In genomic region chr11:11987503-11988022, GRCh38 we compare ENCODE assay signal across 9 cellular contexts. TPM values are rescaled to one million over a fixed set of nuclear protein-coding genes. Genes with fewer than 3 reads are reported as not detected.
DNase-seq lines count a peak whose midpoint lies in the region; ATAC-seq and TF ChIP-seq lines count a peak whose summit lies in the region.
"Had no signal": no experiment of that assay in that cellular context is flagged by ENCODE, and none has a peak within 500 bp of the region (broad histone marks: within the 10 kb centered on the region; RNA-seq: fewer than 3 reads in every experiment).

No MANE protein-coding gene starts in this region.

- H3K79me2 ChIP-seq in PC-9 (ENCODE audit: low read depth), result no peaks in the 10 kb centered on the region

- no peak overlapping the region for H2AFZ ChIP-seq in PC-9

- no peak overlapping the region for H3K4me3 ChIP-seq in PC-9
- H3K4me3 ChIP-seq in skeletal muscle satellite cell (ENCODE audit: low read length), result peak overlapping the region; percentile 23

- CTCF ChIA-PET in PC-9 (lab: Charles Lee), result no interaction called here

- no TSS peak for BruUV-seq in PC-9 (replicated peaks; lab: Mats Ljungman, UMichigan)

- no peaks in the 10 kb centered on the region for H3K9me2 ChIP-seq in PC-9 (ENCODE audit: insufficient read depth)

- no peaks in the 10 kb centered on the region for H4K20me1 ChIP-seq in PC-9 (ENCODE audit: insufficient read depth)

- H3K27ac ChIP-seq in PC-9 (no peak overlapping the region), epithelial cell of prostate (peak overlapping the region; percentile 13)

- H3K4me2 ChIP-seq in PC-9 (no peak overlapping the region), skeletal muscle satellite cell (ENCODE audit: low read length) (peak overlapping the region; percentile 62)

- H3K9ac ChIP-seq in skeletal muscle satellite cell (ENCODE audit: low read depth, low read length), result peak overlapping the region; percentile 52

- intact Hi-C loops in PC-9 (cut with micrococcal nuclease; ENCODE audit: unreplicated experiment), result no loop called here

- POLR2A ChIA-PET in PC-9 (lab: Charles Lee; ENCODE audit: unreplicated experiment), result no interaction called here

- H3K4me1 ChIP-seq in PC-9 (replicated peaks; ENCODE audit: insufficient read depth), result peaks cover 17% of the 10 kb centered on the region
- H3K4me1 ChIP-seq in skeletal muscle satellite cell (ENCODE audit: control insufficient read depth, insufficient read depth, low read length), result peaks cover 57% of the 10 kb centered on the region

- no peak for DNase-seq in activated CD4-positive, CD25-positive, alpha-beta regulatory T cell (lab: John Stamatoyannopoulos, UW)
- DNase-seq in PC-9, result peak in 1 of 2 experiments; percentile 47
- DNase-seq in epithelial cell of prostate (ENCODE audit: low read depth, low spot score), result no peak
- DNase-seq in stimulated activated CD4-positive, alpha-beta T cell treated with anti-CD3 and anti-CD28 coated beads, Interleukin-1b, Interleukin-23, amount 100 ng/mL, for 48 hours, result no peak
- no peak for DNase-seq in Ammon's horn (ENCODE audit: low spot score)
- no peak for DNase-seq in ureter (ENCODE audit: low spot score)
- DNase-seq: activated B cell treated with CpG ODN at 0.5 μM for 24 hours had no signal

- H3K36me3 ChIP-seq in PC-9 (ENCODE audit: low read depth) (no peaks in the 10 kb centered on the region), skeletal muscle satellite cell (ENCODE audit: insufficient read depth, low read length) (no peaks in the 10 kb centered on the region)

- H3K27me3 ChIP-seq in PC-9 (ENCODE audit: insufficient read depth, low read depth) (no peaks in the 10 kb centered on the region), skeletal muscle satellite cell (ENCODE audit: control insufficient read depth, insufficient read depth, low read length) (no peaks in the 10 kb centered on the region)

- H3K9me3 ChIP-seq in PC-9 (ENCODE audit: insufficient read depth, low read depth) (no peaks in the 10 kb centered on the region), skeletal muscle satellite cell (replicated peaks; ENCODE audit: low read length) (no peaks in the 10 kb centered on the region)

- peak; percentile 62 for TF ChIP-seq CTCF in PC-9 (conservative IDR thresholded peaks at IDR 0.05)

- peaks cover 7% of the 10 kb centered on the region; the same call in 1 of the 2 replicates for H3F3A ChIP-seq in PC-9 (ENCODE audit: insufficient read depth, low read depth)

- ATAC-seq in activated CD4-positive, CD25-positive, alpha-beta regulatory T cell treated with anti-CD3 and anti-CD28 coated beads, Interleukin-2, amount 50 U/mL, for 24 hours, result peak; percentile 45 to 60

RNA-seq across cellular contexts. Expression of gene DKK3, which starts 20.9 kb away (rescaled TPM):
- total RNA-seq in PC-9 (2021) (11.5 and 13.9 TPM in 2 replicates), ureter (74.6 TPM)
- total RNA-seq in skeletal muscle satellite cell (2012; rRNA removed), result 11.8 and 17.0 TPM in 2 replicates
- total RNA-seq: activated B cell treated with CpG ODN at 0.5 μM for 24 hours had no signal
